ENCODE assay signal across 2 cellular contexts in the genomic region with DNA sequence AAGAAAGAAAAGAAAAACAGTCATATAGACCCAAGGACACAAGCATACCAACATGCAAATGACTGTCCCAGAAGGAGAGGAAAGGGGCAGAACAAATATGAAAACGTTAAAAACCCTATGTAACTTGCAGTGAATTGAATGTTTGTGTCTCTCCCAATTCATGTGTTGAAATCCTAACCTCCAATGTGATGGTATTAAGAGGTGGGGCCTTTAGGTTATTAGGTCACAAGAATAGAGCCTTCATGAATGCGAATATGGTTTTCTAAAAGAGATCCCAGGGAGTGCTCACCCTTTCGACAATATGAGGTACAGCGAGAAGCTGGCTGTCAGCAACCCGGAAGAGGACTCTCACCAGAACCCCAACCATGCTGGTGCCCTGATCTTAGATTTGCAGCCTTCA.
TF ChIP-seq lines count a peak whose summit lies in the region.

No MANE protein-coding gene starts in this region.

TF ChIP-seq in HepG2, 621 proteins besides CTCF, POLR2A, EP300 and RAD21:
- TF ChIP-seq POLR2AphosphoS2 (IDR thresholded peaks at IDR 0.05; ENCODE audit: low read depth, low read length) (peak; percentile 59; the same call in 1 of the 2 replicates), SATB2 (CRISPR knock-in tag; IDR thresholded peaks at IDR 0.05) (no peak)

TF ChIP-seq in endothelial cell of umbilical vein, 7 proteins besides CTCF, POLR2A, EP300 and RAD21:
- TF ChIP-seq MYC (IDR thresholded peaks at IDR 0.05; ENCODE audit: low read depth, low read length) (no peak), GATA2 (IDR thresholded peaks at IDR 0.05; ENCODE audit: insufficient read depth, insufficient read length, low read depth, low read length) (no peak), JUN (IDR thresholded peaks at IDR 0.05; ENCODE audit: borderline replicate concordance, insufficient read depth, insufficient read length, low read depth) (no peak), POLR2AphosphoS5 (IDR thresholded peaks at IDR 0.05; ENCODE audit: insufficient read depth, low read depth, low read length) (no peak), EZH2 (IDR thresholded peaks at IDR 0.05; ENCODE audit: borderline replicate concordance, low read depth, low read length, severe bottlenecking) (no peak), FOS (IDR thresholded peaks at IDR 0.05; ENCODE audit: borderline replicate concordance, insufficient read depth, low read length) (no peak)
- TF ChIP-seq, protein P1, sequence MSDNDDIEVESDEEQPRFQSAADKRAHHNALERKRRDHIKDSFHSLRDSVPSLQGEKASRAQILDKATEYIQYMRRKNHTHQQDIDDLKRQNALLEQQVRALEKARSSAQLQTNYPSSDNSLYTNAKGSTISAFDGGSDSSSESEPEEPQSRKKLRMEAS (IDR thresholded peaks at IDR 0.05; ENCODE audit: insufficient read depth, insufficient read length) = no peak
